In genomic region chr1:54287821-54288220, GRCh38 we compare ENCODE assay signal across 9 cellular contexts.
DNase-seq lines count a peak whose midpoint lies in the region; ATAC-seq, FAIRE-seq and TF ChIP-seq lines count a peak whose summit lies in the region.
"Had no signal": no experiment of that assay in that cellular context is flagged by ENCODE, and none has a peak within 500 bp of the region (broad histone marks: within the 10 kb centered on the region; RNA-seq: fewer than 3 reads in every experiment).

No MANE protein-coding gene starts in this region.

- CTCF ChIA-PET in CD4-positive, alpha-beta memory T cell (lab: Charles Lee; ENCODE audit: partially characterized antibody): interaction anchor here (1.2 kb wide), 1 partner anchor 200 kb away, joined by 4 read pairs; no protein-coding TSS in a partner anchor

- no peaks in the 10 kb centered on the region for H3K36me3 ChIP-seq in CD4-positive, alpha-beta memory T cell (ENCODE audit: insufficient read depth, low read length)
- no peaks in the 10 kb centered on the region for H3K36me3 ChIP-seq in SK-N-MC (ENCODE audit: insufficient read depth, low read length)
- H3K36me3 ChIP-seq in pancreas: no peaks in the 10 kb centered on the region

- H3K4me1 ChIP-seq in CD4-positive, alpha-beta memory T cell (ENCODE audit: insufficient read depth, low read length): peaks cover 87% of the 10 kb centered on the region
- peaks cover 4 to 41% (median 31%) of the 10 kb centered on the region in 3 donors for H3K4me1 ChIP-seq in pancreas

- peak overlapping the region; percentile 77 to 92 (median 88) for H3K27ac Mint-ChIP-seq in CD4-positive, alpha-beta memory T cell

- DNase-seq in CD4-positive, alpha-beta memory T cell: no peak
- DNase-seq in SK-N-MC (ENCODE audit: low read depth, low spot score) (no peak), fibroblast of gingiva (ENCODE audit: low read depth) (peak; percentile 57), pancreas (no peak), HuH-7 (ENCODE audit: low spot score) (no peak)
- DNase-seq in effector CD4-positive, alpha-beta T cell: no peak
- DNase-seq in activated CD8-positive, alpha-beta memory T cell treated with anti-CD3 and anti-CD28 coated beads, Interleukin-2, amount 50 U/mL, for 4 hours: no peak

- no peaks in the 10 kb centered on the region for H3K9me3 ChIP-seq in CD4-positive, alpha-beta memory T cell (ENCODE audit: control insufficient read depth in 1 of 2, low read length in 2 of 2)
- no peaks in the 10 kb centered on the region for H3K9me3 ChIP-seq in SK-N-MC (ENCODE audit: low read depth, low read length)
- no peaks in the 10 kb centered on the region for H3K9me3 ChIP-seq in pancreas

- FAIRE-seq in pancreas (lab: Jason Lieb, UNC): no peak
- FAIRE-seq: urothelium cell line had no signal

- H3K27ac ChIP-seq in CD4-positive, alpha-beta memory T cell (ENCODE audit: low read depth, low read length): no peak overlapping the region
- peak overlapping the region; percentile 90 for H3K27ac ChIP-seq in SK-N-MC
- H3K27ac ChIP-seq in pancreas: peak overlapping the region; percentile 26 to 62 (median 46)

- peaks cover 58 to 99% (median 78%) of the 10 kb centered on the region in 4 donors for H3K4me1 Mint-ChIP-seq in CD4-positive, alpha-beta memory T cell

- H3K9me3 Mint-ChIP-seq in CD4-positive, alpha-beta memory T cell: no peaks in the 10 kb centered on the region

- peaks cover 0 to 5% of the 10 kb centered on the region in 2 donors for H3K36me3 Mint-ChIP-seq in CD4-positive, alpha-beta memory T cell

- no peak overlapping the region for H3K4me3 ChIP-seq in CD4-positive, alpha-beta memory T cell (ENCODE audit: low read length in 2 of 2)
- H3K4me3 ChIP-seq in SK-N-MC: peak overlapping the region; percentile 57
- no peak overlapping the region for H3K4me3 ChIP-seq in pancreas

- TF ChIP-seq CTCF in pancreas (IDR thresholded peaks at IDR 0.05): no peak

- no peak overlapping the region for H3K9ac ChIP-seq in SK-N-MC (ENCODE audit: insufficient read length)

- no peaks in the 10 kb centered on the region for H3K27me3 Mint-ChIP-seq in CD4-positive, alpha-beta memory T cell

- ATAC-seq in pancreas (no peak), GM18867 (IDR thresholded peaks at IDR 0.05; ENCODE audit: unreplicated experiment) (no peak)

- WGBS in pancreas, 2 donors: 83 to 84% methylated on average over 9 of the region's 9 CpGs

- H3K27me3 ChIP-seq in CD4-positive, alpha-beta memory T cell (ENCODE audit: insufficient read depth, low read length): no peaks in the 10 kb centered on the region
- no peaks in the 10 kb centered on the region for H3K27me3 ChIP-seq in pancreas

- intact Hi-C loops in CD4-positive, alpha-beta memory T cell (cut with micrococcal nuclease): no loop called here
- intact Hi-C loops in pancreas (cut with DNase I): loop anchor here in 1 of 3 donors (10.0 kb wide), 1 partner anchor 107 kb away; no protein-coding TSS in a partner anchor

- H3K4me3 Mint-ChIP-seq in CD4-positive, alpha-beta memory T cell: peak overlapping the region in 5 of 8 donors; percentile 32 to 75 (median 52)

- POLR2A ChIA-PET in CD4-positive, alpha-beta memory T cell (lab: Charles Lee; ENCODE audit: partially characterized antibody): interaction anchor here (1.1 kb wide), 1 partner anchor 201 kb away, joined by 3 read pairs; no protein-coding TSS in a partner anchor
